ENCODE assay signal across 9 cellular contexts in genomic region chr14:32657081-32657480, GRCh38.
DNase-seq lines count a peak whose midpoint lies in the region; ATAC-seq and TF ChIP-seq lines count a peak whose summit lies in the region.
"Had no signal": no experiment of that assay in that cellular context is flagged by ENCODE, and none has a peak within 500 bp of the region (broad histone marks: within the 10 kb centered on the region; RNA-seq: fewer than 3 reads in every experiment).

No MANE protein-coding gene starts in this region.

- no peaks in the 10 kb centered on the region for H3K79me2 ChIP-seq in smooth muscle cell (ENCODE audit: low read depth)

- peak; percentile 80 for ATAC-seq in GM18867 (IDR thresholded peaks at IDR 0.05; ENCODE audit: unreplicated experiment)
- ATAC-seq in GM21723 (IDR thresholded peaks at IDR 0.05; ENCODE audit: unreplicated experiment), result no peak
- ATAC-seq: natural killer cell had no signal

- H3K4me1 ChIP-seq in smooth muscle cell (ENCODE audit: low read depth), result no peaks in the 10 kb centered on the region

- H3K9me3 ChIP-seq in smooth muscle cell (replicated peaks; ENCODE audit: low read depth), result no peaks in the 10 kb centered on the region

- no peaks in the 10 kb centered on the region for H3K27me3 ChIP-seq in smooth muscle cell (ENCODE audit: low read depth)

- H3K9ac ChIP-seq in smooth muscle cell (ENCODE audit: low read depth), result no peak overlapping the region

- H3K4me3 ChIP-seq in foreskin fibroblast (ENCODE audit: low read depth in 1 of 2, low read length in 2 of 2) (no peak overlapping the region), smooth muscle cell (no peak overlapping the region)

- DNase-seq in NCI-H226 (peak; percentile 16), foreskin fibroblast (peak; percentile 75 to 84), smooth muscle cell (lab: John Stamatoyannopoulos, UW; ENCODE audit: unreplicated experiment) (no peak), NCI-H510A treated with DMSO at 0.1 percent for 48 hours (lab: John Stamatoyannopoulos, UW) (no peak), NCI-H446 (lab: John Stamatoyannopoulos, UW) (no peak), islet precursor cell (no peak)
- DNase-seq: natural killer cell had no signal

- peak overlapping the region; percentile 77 for H2AFZ ChIP-seq in smooth muscle cell (ENCODE audit: low read depth)

- no peaks in the 10 kb centered on the region for H3F3A ChIP-seq in smooth muscle cell (ENCODE audit: low read depth)

- no peak for TF ChIP-seq CTCF in foreskin fibroblast (IDR thresholded peaks at IDR 0.05; ENCODE audit: low read depth, low read length)
- no peak for TF ChIP-seq CTCF in smooth muscle cell (IDR thresholded peaks at IDR 0.05; ENCODE audit: borderline replicate concordance, insufficient read depth, poor library complexity, severe bottlenecking)

- H3K36me3 ChIP-seq in smooth muscle cell (ENCODE audit: low read depth), result no peaks in the 10 kb centered on the region

- H3K27ac ChIP-seq in smooth muscle cell (ENCODE audit: low read depth), result no peak overlapping the region

- H4K20me1 ChIP-seq in smooth muscle cell (ENCODE audit: low read depth), result no peaks in the 10 kb centered on the region

- WGBS in smooth muscle cell (ENCODE audit: low lambda C conversion rate), result 56% methylated on average over 4 of the region's 4 CpGs

- H3K4me2 ChIP-seq in smooth muscle cell, result no peak overlapping the region

Comparison
In these comparisons a context has a peak if more than half of its experiments do, and no peak if none do; other contexts are left out.
1. DNase-seq: peak in NCI-H226 (single experiment) and foreskin fibroblast (2 of 2); none in smooth muscle cell (single experiment), NCI-H510A treated with DMSO at 0.1 percent for 48 hours (single experiment), NCI-H446 (0 of 2) and islet precursor cell (single experiment).